Comparison of ENCODE assay signal across 1 cellular context in the genomic region with DNA sequence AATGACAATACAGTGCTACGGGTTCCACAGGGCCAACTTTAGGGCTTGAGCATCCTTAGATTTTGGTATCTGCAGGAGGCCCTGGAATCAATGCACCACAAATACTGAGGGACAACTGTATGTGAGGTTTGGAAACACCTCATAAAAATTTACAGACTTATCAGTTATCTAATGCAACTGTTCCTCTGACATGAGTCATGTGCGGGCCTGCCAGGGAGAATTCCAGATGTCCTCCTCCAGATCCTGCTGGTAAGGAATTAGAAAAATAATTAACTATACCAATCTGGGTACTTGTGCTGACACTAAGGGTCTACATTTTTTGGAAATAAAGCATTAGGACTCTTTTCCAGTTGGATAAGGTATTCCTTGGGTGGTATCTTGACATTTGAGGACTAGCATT.
TF ChIP-seq lines count a peak whose summit lies in the region.

No MANE protein-coding gene starts in this region.

TF ChIP-seq in SK-N-SH treated with all-trans-retinoic acid at 6 μM for 48 hours, 23 proteins besides CTCF, POLR2A, EP300 and RAD21 (continued from another document):
- TF ChIP-seq, protein P1, sequence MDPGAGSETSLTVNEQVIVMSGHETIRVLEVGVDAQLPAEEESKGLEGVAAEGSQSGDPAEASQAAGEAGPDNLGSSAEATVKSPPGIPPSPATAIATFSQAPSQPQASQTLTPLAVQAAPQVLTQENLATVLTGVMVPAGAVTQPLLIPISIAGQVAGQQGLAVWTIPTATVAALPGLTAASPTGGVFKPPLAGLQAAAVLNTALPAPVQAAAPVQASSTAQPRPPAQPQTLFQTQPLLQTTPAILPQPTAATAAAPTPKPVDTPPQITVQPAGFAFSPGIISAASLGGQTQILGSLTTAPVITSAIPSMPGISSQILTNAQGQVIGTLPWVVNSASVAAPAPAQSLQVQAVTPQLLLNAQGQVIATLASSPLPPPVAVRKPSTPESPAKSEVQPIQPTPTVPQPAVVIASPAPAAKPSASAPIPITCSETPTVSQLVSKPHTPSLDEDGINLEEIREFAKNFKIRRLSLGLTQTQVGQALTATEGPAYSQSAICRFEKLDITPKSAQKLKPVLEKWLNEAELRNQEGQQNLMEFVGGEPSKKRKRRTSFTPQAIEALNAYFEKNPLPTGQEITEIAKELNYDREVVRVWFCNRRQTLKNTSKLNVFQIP (CRISPR knock-in tag; IDR thresholded peaks at IDR 0.05; ENCODE audit: borderline replicate concordance, low read depth), result no peak
